ENCODE assay signal across 8 cellular contexts in the genomic region with DNA sequence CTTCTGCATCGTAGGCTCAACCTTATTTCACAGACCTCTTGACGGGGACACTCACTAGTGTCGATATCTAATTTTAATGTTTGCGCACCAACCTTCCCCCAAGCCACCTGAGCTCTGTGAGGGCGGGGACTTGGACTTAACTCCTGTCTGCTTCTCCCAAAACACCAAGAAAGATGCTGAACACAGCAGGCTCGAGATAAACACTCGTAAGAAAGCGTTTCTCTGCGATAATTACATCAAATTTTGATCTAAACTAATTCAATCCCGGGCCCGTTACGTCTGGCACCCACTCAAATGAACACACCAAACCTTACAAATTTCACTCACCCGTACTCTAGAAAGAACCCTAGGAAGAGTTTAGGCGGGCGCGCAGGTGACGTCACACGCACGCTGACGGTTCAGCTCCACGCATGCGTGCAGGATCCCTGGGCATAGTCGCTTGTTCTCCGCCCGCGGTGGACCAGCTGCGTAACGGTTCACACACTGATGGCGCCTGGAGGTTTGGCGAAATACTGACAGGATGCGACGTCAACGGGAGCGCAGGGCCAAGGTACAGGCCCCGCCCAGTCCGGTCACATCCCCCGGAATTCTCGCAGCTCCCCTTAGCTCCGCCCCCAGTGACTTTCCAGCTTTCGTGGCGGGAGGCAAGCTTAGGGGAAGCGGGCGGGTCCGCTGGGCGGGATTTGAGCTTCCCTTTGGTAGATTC. TPM values are rescaled to one million over a fixed set of nuclear protein-coding genes. Genes with fewer than 3 reads are reported as not detected.
DNase-seq lines count a peak whose midpoint lies in the region; ATAC-seq and TF ChIP-seq lines count a peak whose summit lies in the region.

A gene with protein sequence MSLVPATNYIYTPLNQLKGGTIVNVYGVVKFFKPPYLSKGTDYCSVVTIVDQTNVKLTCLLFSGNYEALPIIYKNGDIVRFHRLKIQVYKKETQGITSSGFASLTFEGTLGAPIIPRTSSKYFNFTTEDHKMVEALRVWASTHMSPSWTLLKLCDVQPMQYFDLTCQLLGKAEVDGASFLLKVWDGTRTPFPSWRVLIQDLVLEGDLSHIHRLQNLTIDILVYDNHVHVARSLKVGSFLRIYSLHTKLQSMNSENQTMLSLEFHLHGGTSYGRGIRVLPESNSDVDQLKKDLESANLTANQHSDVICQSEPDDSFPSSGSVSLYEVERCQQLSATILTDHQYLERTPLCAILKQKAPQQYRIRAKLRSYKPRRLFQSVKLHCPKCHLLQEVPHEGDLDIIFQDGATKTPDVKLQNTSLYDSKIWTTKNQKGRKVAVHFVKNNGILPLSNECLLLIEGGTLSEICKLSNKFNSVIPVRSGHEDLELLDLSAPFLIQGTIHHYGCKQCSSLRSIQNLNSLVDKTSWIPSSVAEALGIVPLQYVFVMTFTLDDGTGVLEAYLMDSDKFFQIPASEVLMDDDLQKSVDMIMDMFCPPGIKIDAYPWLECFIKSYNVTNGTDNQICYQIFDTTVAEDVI (minus strand): TSS at position 359 of the 706 bp plus-strand sequence. CDS start 32,652 bp downstream, outside the sequence.

- H3K4me3 ChIP-seq in RWPE2 (ENCODE audit: severe bottlenecking) (peak within 1 kb of the TSS; percentile 56), fibroblast of mammary gland (ENCODE audit: control insufficient read depth, low read depth, low read length) (peak within 1 kb of the TSS; percentile 93)

- H3K27me3 Mint-ChIP-seq in activated T-helper 2 cell treated with anti-CD3 and anti-CD28 coated beads, Interferon-gamma antibody, Interleukin-2, Interleukin-4, amounts not matched to agents 10 μg/mL and 5 μg/mL and 100 μg/mL, durations not matched to agents 14 hours and 24 hours and 36 hours (ENCODE audit: low read depth): peaks cover 9% of the 10 kb centered on the region
- H3K27me3 Mint-ChIP-seq in naive thymus-derived CD8-positive, alpha-beta T cell: no peaks in the 10 kb centered on the region

- peak within 1 kb of the TSS; percentile 95 for H3K27ac Mint-ChIP-seq in activated T-helper 2 cell treated with anti-CD3 and anti-CD28 coated beads, Interferon-gamma antibody, Interleukin-2, Interleukin-4, amounts not matched to agents 10 μg/mL and 5 μg/mL and 100 μg/mL, durations not matched to agents 14 hours and 24 hours and 36 hours
- H3K27ac Mint-ChIP-seq in naive thymus-derived CD8-positive, alpha-beta T cell: peak within 1 kb of the TSS; percentile 92 to 98 (median 96)

- TF ChIP-seq CTCF in RWPE2 (IDR thresholded peaks at IDR 0.05; ENCODE audit: poor library complexity, severe bottlenecking) (no peak), fibroblast of mammary gland (conservative IDR thresholded peaks at IDR 0.05; ENCODE audit: control insufficient read depth, insufficient read depth, low read depth, low read length) (no peak)

- H3K9me3 ChIP-seq in RWPE2 (ENCODE audit: severe bottlenecking): no peaks in the 10 kb centered on the region

- peak; percentile 100 for DNase-seq in EH (ENCODE audit: low read depth)
- peak; percentile 100 for DNase-seq in H4 (ENCODE audit: low spot score)
- peak; percentile 100 for DNase-seq in LoVo (ENCODE audit: low spot score)
- peak; percentile 99 for DNase-seq in RWPE2 (ENCODE audit: low spot score)
- peak; percentile 95 for DNase-seq in activated T-helper 2 cell treated with anti-CD3 and anti-CD28 coated beads, Interferon-gamma antibody, Interleukin-2, Interleukin-4, amounts not matched to agents 10 μg/mL and 5 μg/mL and 100 μg/mL, durations not matched to agents 14 hours and 24 hours and 36 hours (ENCODE audit: low spot score)
- DNase-seq in fibroblast of mammary gland (ENCODE audit: low read depth): peak; percentile 99
- DNase-seq in naive thymus-derived CD8-positive, alpha-beta T cell: peak; percentile 91 to 98 (median 95)
- peak; percentile 90 to 97 (median 92) for DNase-seq in stimulated activated naive CD4-positive, alpha-beta T cell (lab: John Stamatoyannopoulos, UW)

- POLR2A ChIA-PET in naive thymus-derived CD8-positive, alpha-beta T cell (lab: Charles Lee): interaction anchor here (0.6 kb wide), 2 partner anchors 80 to 86 kb away, joined by 3 to 6 read pairs; no protein-coding TSS in a partner anchor

- H3K4me1 ChIP-seq in RWPE2 (ENCODE audit: insufficient read depth, poor library complexity, severe bottlenecking): peaks cover 10% of the 10 kb centered on the region

- no peaks in the 10 kb centered on the region for H3K9me3 Mint-ChIP-seq in activated T-helper 2 cell treated with anti-CD3 and anti-CD28 coated beads, Interferon-gamma antibody, Interleukin-2, Interleukin-4, amounts not matched to agents 10 μg/mL and 5 μg/mL and 100 μg/mL, durations not matched to agents 14 hours and 24 hours and 36 hours
- no peaks in the 10 kb centered on the region for H3K9me3 Mint-ChIP-seq in naive thymus-derived CD8-positive, alpha-beta T cell

- H3K27ac ChIP-seq in RWPE2 (ENCODE audit: poor library complexity, severe bottlenecking): peak within 1 kb of the TSS; percentile 36

- peak; percentile 98 for ATAC-seq in RWPE2 (ENCODE audit: low read depth)
- ATAC-seq in naive thymus-derived CD8-positive, alpha-beta T cell: peak; percentile 95

- H3K4me3 Mint-ChIP-seq in activated T-helper 2 cell treated with anti-CD3 and anti-CD28 coated beads, Interferon-gamma antibody, Interleukin-2, Interleukin-4, amounts not matched to agents 10 μg/mL and 5 μg/mL and 100 μg/mL, durations not matched to agents 14 hours and 24 hours and 36 hours (ENCODE audit: low read depth): peak within 1 kb of the TSS; percentile 95
- H3K4me3 Mint-ChIP-seq in naive thymus-derived CD8-positive, alpha-beta T cell: peak within 1 kb of the TSS; percentile 87 to 99 (median 95)

- intact Hi-C loops in activated T-helper 2 cell treated with anti-CD3 and anti-CD28 coated beads, Interferon-gamma antibody, Interleukin-2, Interleukin-4, amounts not matched to agents 10 μg/mL and 5 μg/mL and 100 μg/mL, durations not matched to agents 14 hours and 24 hours and 36 hours (cut with micrococcal nuclease): loop anchor here (10.0 kb wide), 1 partner anchor 1375 kb away; a partner anchor contains a TSS

- H3K27me3 ChIP-seq in RWPE2 (ENCODE audit: insufficient read depth, poor library complexity, severe bottlenecking): no peaks in the 10 kb centered on the region

- H3K4me1 Mint-ChIP-seq in activated T-helper 2 cell treated with anti-CD3 and anti-CD28 coated beads, Interferon-gamma antibody, Interleukin-2, Interleukin-4, amounts not matched to agents 10 μg/mL and 5 μg/mL and 100 μg/mL, durations not matched to agents 14 hours and 24 hours and 36 hours (ENCODE audit: low read depth): peaks cover 33% of the 10 kb centered on the region
- H3K4me1 Mint-ChIP-seq in naive thymus-derived CD8-positive, alpha-beta T cell: peaks cover 20 to 50% (median 45%) of the 10 kb centered on the region in 4 donors

- H3K36me3 Mint-ChIP-seq in activated T-helper 2 cell treated with anti-CD3 and anti-CD28 coated beads, Interferon-gamma antibody, Interleukin-2, Interleukin-4, amounts not matched to agents 10 μg/mL and 5 μg/mL and 100 μg/mL, durations not matched to agents 14 hours and 24 hours and 36 hours (ENCODE audit: low read depth): peaks cover 19% of the 10 kb centered on the region
- peaks cover 0 to 25% (median 9%) of the 10 kb centered on the region in 3 donors for H3K36me3 Mint-ChIP-seq in naive thymus-derived CD8-positive, alpha-beta T cell

- peaks cover 20% of the 10 kb centered on the region for H3K36me3 ChIP-seq in RWPE2 (ENCODE audit: low read depth)

RNA-seq across cellular contexts. Expression of the gene that starts here (rescaled TPM):
- total RNA-seq in H4 (2014; rRNA removed; shearing (Covaris generic)): 28.0 and 30.9 TPM in 2 replicates
- total RNA-seq in activated T-helper 2 cell treated with anti-CD3 and anti-CD28 coated beads, Interferon-gamma antibody, Interleukin-2, Interleukin-4, amounts not matched to agents 10 μg/mL and 5 μg/mL and 100 μg/mL, durations not matched to agents 14 hours and 24 hours and 36 hours: 25.6 and 29.7 TPM in 2 replicates
- total RNA-seq in naive thymus-derived CD8-positive, alpha-beta T cell: 10 to 100 TPM; 29.6 to 36.1 TPM
- polyA plus RNA-seq in naive thymus-derived CD8-positive, alpha-beta T cell: 10 to 100 TPM; 21.8 to 27.1 (median 23.5) TPM

Comparison
In these comparisons a context has a peak if more than half of its experiments do, and no peak if none do; other contexts are left out.
1. Peak in every context shown above with its lines: DNase-seq, ATAC-seq, H3K4me3 ChIP-seq and H3K27ac ChIP-seq.